ENCODE assay signal across 13 cellular contexts in the genomic region with DNA sequence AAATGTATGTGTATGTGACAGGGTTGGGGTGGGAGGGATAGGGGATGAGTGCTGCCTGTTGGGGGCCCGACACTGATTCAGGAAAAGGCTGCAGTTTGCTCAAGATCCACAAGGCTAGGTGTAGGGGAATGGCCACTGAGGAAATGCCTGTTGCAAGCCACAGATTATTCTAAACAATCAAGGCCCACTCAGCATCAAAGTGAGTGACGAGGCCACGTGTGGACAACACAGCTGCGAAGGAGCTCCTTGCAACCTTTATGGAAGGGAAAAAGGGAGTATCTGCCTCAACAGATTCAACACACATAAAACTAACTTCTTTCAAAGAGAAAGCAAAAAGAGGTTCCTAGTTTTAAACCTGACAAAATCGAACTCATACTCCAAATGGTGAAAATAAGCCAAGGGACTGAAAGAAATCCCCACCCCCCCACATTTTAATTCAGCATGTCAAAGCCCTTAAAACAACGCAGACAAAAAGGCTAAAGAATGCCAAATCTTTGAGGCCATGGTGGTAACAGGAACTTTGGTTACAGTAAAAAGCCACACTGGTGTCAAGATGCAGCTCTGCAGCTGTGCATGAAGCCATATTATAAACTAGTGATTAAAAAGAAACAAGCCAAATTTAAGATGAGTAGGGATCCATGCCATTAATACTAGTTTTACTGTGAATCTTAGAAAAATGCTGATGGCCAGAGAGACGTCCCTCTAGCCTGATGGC. TPM values are rescaled to one million over a fixed set of nuclear protein-coding genes. Genes with fewer than 3 reads are reported as not detected.
DNase-seq lines count a peak whose midpoint lies in the region; ATAC-seq and TF ChIP-seq lines count a peak whose summit lies in the region.
"Had no signal": no experiment of that assay in that cellular context is flagged by ENCODE, and none has a peak within 500 bp of the region (broad histone marks: within the 10 kb centered on the region; RNA-seq: fewer than 3 reads in every experiment).

No MANE protein-coding gene starts in this region.

- no peak for DNase-seq in CD8-positive, alpha-beta memory T cell
- DNase-seq in Kasumi-1 (lab: John Stamatoyannopoulos, UW), result no peak
- DNase-seq: activated CD8-positive, alpha-beta memory T cell treated with anti-CD3 and anti-CD28 coated beads for 24 hours; Calu3; NCI-H1436 treated with DMSO at 0.1 percent for 48 hours; NCI-H774 had no signal

- no peaks in the 10 kb centered on the region for H3K27me3 ChIP-seq in CD8-positive, alpha-beta memory T cell (ENCODE audit: insufficient read depth, low read length, poor library complexity, severe bottlenecking)
- H3K27me3 ChIP-seq in Loucy (ENCODE audit: insufficient read depth, low read length, poor library complexity, severe bottlenecking), result no peaks in the 10 kb centered on the region

- H2AFZ ChIP-seq in Loucy (ENCODE audit: low read length), result no peak overlapping the region

- peaks cover 0 to 4% (median 3%) of the 10 kb centered on the region in 5 donors for H3K9me3 Mint-ChIP-seq in CD8-positive, alpha-beta memory T cell
- H3K9me3 Mint-ChIP-seq in brain, result peaks cover 0 to 8% (median 5%) of the 10 kb centered on the region in 5 experiments
- no peaks in the 10 kb centered on the region for H3K9me3 Mint-ChIP-seq in nephron

- no peak for TF ChIP-seq CTCF in Loucy (conservative IDR thresholded peaks at IDR 0.05; ENCODE audit: low read length)
- TF ChIP-seq CTCF in brain (conservative IDR thresholded peaks at IDR 0.05), result no peak
- TF ChIP-seq CTCF in nephron (IDR thresholded peaks at IDR 0.05; ENCODE audit: unreplicated experiment in 3 of 3), result no peak

- peaks cover 69% of the 10 kb centered on the region for H4K20me1 ChIP-seq in Loucy (ENCODE audit: insufficient read depth, low read length, poor library complexity, severe bottlenecking)

- CTCF ChIA-PET in CD8-positive, alpha-beta memory T cell (lab: Charles Lee), result interaction anchor here (1.0 to 3.9 kb wide), 4 partner anchors 26 to 86 kb away, joined by 3 to 13 read pairs (median 4); no protein-coding TSS in a partner anchor

- H3K9me3 ChIP-seq in CD8-positive, alpha-beta memory T cell (ENCODE audit: low read length), result no peaks in the 10 kb centered on the region
- no peaks in the 10 kb centered on the region for H3K9me3 ChIP-seq in Loucy (ENCODE audit: insufficient read depth, low read depth, low read length)
- H3K9me3 ChIP-seq: HAP-1 had no signal

- ATAC-seq in GM19023 (IDR thresholded peaks at IDR 0.05; ENCODE audit: unreplicated experiment) (no peak), GM18870 (IDR thresholded peaks at IDR 0.05; ENCODE audit: unreplicated experiment) (no peak)

- H3K27ac ChIP-seq in CD8-positive, alpha-beta memory T cell (ENCODE audit: low read depth, low read length), result no peak overlapping the region
- H3K27ac ChIP-seq: epithelial cell of prostate had no signal

- H3K36me3 ChIP-seq in CD8-positive, alpha-beta memory T cell (ENCODE audit: insufficient read depth, low read length), result peaks cover 60% of the 10 kb centered on the region
- peaks cover 54% of the 10 kb centered on the region; the same call in 1 of the 2 replicates for H3K36me3 ChIP-seq in Loucy (ENCODE audit: insufficient read depth, low read length)

- peaks cover 16 to 82% (median 19%) of the 10 kb centered on the region in 3 donors for H3K36me3 Mint-ChIP-seq in CD8-positive, alpha-beta memory T cell
- peaks cover 61% of the 10 kb centered on the region for H3K36me3 Mint-ChIP-seq in brain
- H3K36me3 Mint-ChIP-seq in nephron (ENCODE audit: low read depth), result peaks cover 60% of the 10 kb centered on the region

- peak overlapping the region; percentile 50 to 90 (median 66) for H3K4me3 Mint-ChIP-seq in CD8-positive, alpha-beta memory T cell
- H3K4me3 Mint-ChIP-seq in brain (peak overlapping the region; percentile 64 to 86 (median 81)), nephron (peak overlapping the region; percentile 61 to 83 (median 82))

- H3K79me2 ChIP-seq in Loucy (ENCODE audit: insufficient read depth, low read length), result peaks cover 82% of the 10 kb centered on the region

- POLR2A ChIA-PET in CD8-positive, alpha-beta memory T cell (lab: Charles Lee), result no interaction called here

- H3K9ac ChIP-seq in Loucy (ENCODE audit: low read depth, low read length, poor library complexity, severe bottlenecking), result peak overlapping the region; percentile 66

- peaks cover 63 to 80% (median 70%) of the 10 kb centered on the region in 3 donors for H3K4me1 Mint-ChIP-seq in CD8-positive, alpha-beta memory T cell
- H3K4me1 Mint-ChIP-seq in brain (peaks cover 52% of the 10 kb centered on the region), nephron (peaks cover 41% of the 10 kb centered on the region)

- peaks cover 12% of the 10 kb centered on the region; the same call in 1 of the 2 replicates for H3F3A ChIP-seq in Loucy (ENCODE audit: low read depth)

- H3K9me2 ChIP-seq in Loucy (replicated peaks; ENCODE audit: low read depth, low read length), result no peaks in the 10 kb centered on the region

- peak overlapping the region; percentile 96 for H3K4me2 ChIP-seq in Loucy (ENCODE audit: low read depth, low read length, poor library complexity, severe bottlenecking)

- H3K4me1 ChIP-seq in CD8-positive, alpha-beta memory T cell (ENCODE audit: insufficient read depth, low read length), result peaks cover 60% of the 10 kb centered on the region
- peaks cover 52% of the 10 kb centered on the region for H3K4me1 ChIP-seq in Loucy (ENCODE audit: insufficient read depth, low read length, poor library complexity, severe bottlenecking)

- peaks cover 4 to 12% of the 10 kb centered on the region in 2 donors for H3K27me3 Mint-ChIP-seq in CD8-positive, alpha-beta memory T cell
- H3K27me3 Mint-ChIP-seq in brain, result peaks cover 11% of the 10 kb centered on the region
- H3K27me3 Mint-ChIP-seq in nephron (ENCODE audit: low read depth), result peaks cover 9% of the 10 kb centered on the region

- peak overlapping the region in 6 of 8 donors; percentile 29 to 86 (median 54) for H3K27ac Mint-ChIP-seq in CD8-positive, alpha-beta memory T cell
- H3K27ac Mint-ChIP-seq in brain (peak overlapping the region in 4 of 5 experiments; percentile 45 to 64 (median 48)), nephron (peak overlapping the region in 1 of 3 experiments; percentile 50)

- H3K4me3 ChIP-seq in CD8-positive, alpha-beta memory T cell (ENCODE audit: low read length), result no peak overlapping the region
- peak overlapping the region; percentile 98 for H3K4me3 ChIP-seq in Loucy (ENCODE audit: low read length, poor library complexity, severe bottlenecking)
- H3K4me3 ChIP-seq: HAP-1 had no signal

RNA-seq across cellular contexts. Expression of a gene that starts 3.6 kb away (rescaled TPM):
- total RNA-seq in CD8-positive, alpha-beta memory T cell, result 100 to 1,000 TPM; 106 to 110 TPM
- polyA plus RNA-seq in CD8-positive, alpha-beta memory T cell, result 56.0 TPM
- polyA plus RNA-seq in brain (ENCODE audit: insufficient read depth, low read depth, low replicate concordance), result 36.8 TPM
